8 cellular contexts compared by ENCODE assay signal in genomic region chr15:38560456-38560926, GRCh38. TPM values are rescaled to one million over a fixed set of nuclear protein-coding genes. Genes with fewer than 3 reads are reported as not detected.
DNase-seq lines count a peak whose midpoint lies in the region; ATAC-seq lines count a peak whose summit lies in the region.

No MANE protein-coding gene starts in this region.

- peak; percentile 49 for DNase-seq in stimulated activated CD4-positive, alpha-beta T cell treated with anti-CD3 and anti-CD28 coated beads, Interleukin-4, amount 100 ng/mL, for 24 hours
- DNase-seq in stimulated activated CD4-positive, alpha-beta T cell treated with anti-CD3 and anti-CD28 coated beads, Interleukin-4, amount 100 ng/mL, for 1 hour = no peak
- no peak for DNase-seq in activated T-helper 2 cell treated with anti-CD3 and anti-CD28 coated beads, Interferon-gamma antibody, Interleukin-2, Interleukin-4, amounts not matched to agents 10 μg/mL and 5 μg/mL and 100 μg/mL, durations not matched to agents 14 hours and 24 hours and 36 hours (ENCODE audit: low spot score)
- no peak for DNase-seq in Kasumi-1 (lab: John Stamatoyannopoulos, UW)
- DNase-seq in left colon = no peak
- no peak for DNase-seq in NCI-H1048 (lab: John Stamatoyannopoulos, UW)
- no peak for DNase-seq in NAMALWA (ENCODE audit: low spot score)

- intact Hi-C loops in activated T-helper 2 cell treated with anti-CD3 and anti-CD28 coated beads, Interferon-gamma antibody, Interleukin-2, Interleukin-4, amounts not matched to agents 10 μg/mL and 5 μg/mL and 100 μg/mL, durations not matched to agents 14 hours and 24 hours and 36 hours (cut with micrococcal nuclease) = loop anchor here (1.0 to 5.0 kb wide), 8 partner anchors 30 to 128 kb away; no protein-coding TSS in a partner anchor
- intact Hi-C loops in left colon (cut with DNase I, micrococcal nuclease) = no loop called here

- no peaks in the 10 kb centered on the region for H3K27me3 Mint-ChIP-seq in activated T-helper 2 cell treated with anti-CD3 and anti-CD28 coated beads, Interferon-gamma antibody, Interleukin-2, Interleukin-4, amounts not matched to agents 10 μg/mL and 5 μg/mL and 100 μg/mL, durations not matched to agents 14 hours and 24 hours and 36 hours (ENCODE audit: low read depth)

- no peaks in the 10 kb centered on the region for H3K9me3 Mint-ChIP-seq in activated T-helper 2 cell treated with anti-CD3 and anti-CD28 coated beads, Interferon-gamma antibody, Interleukin-2, Interleukin-4, amounts not matched to agents 10 μg/mL and 5 μg/mL and 100 μg/mL, durations not matched to agents 14 hours and 24 hours and 36 hours

- peaks cover 84% of the 10 kb centered on the region for H3K36me3 Mint-ChIP-seq in activated T-helper 2 cell treated with anti-CD3 and anti-CD28 coated beads, Interferon-gamma antibody, Interleukin-2, Interleukin-4, amounts not matched to agents 10 μg/mL and 5 μg/mL and 100 μg/mL, durations not matched to agents 14 hours and 24 hours and 36 hours (ENCODE audit: low read depth)

- peaks cover 76% of the 10 kb centered on the region for H3K4me1 Mint-ChIP-seq in activated T-helper 2 cell treated with anti-CD3 and anti-CD28 coated beads, Interferon-gamma antibody, Interleukin-2, Interleukin-4, amounts not matched to agents 10 μg/mL and 5 μg/mL and 100 μg/mL, durations not matched to agents 14 hours and 24 hours and 36 hours (ENCODE audit: low read depth)

- ATAC-seq in HG03060 (IDR thresholded peaks at IDR 0.05; ENCODE audit: low read depth, unreplicated experiment) = peak; percentile 28
- no peak for ATAC-seq in left colon

- peak overlapping the region; percentile 97 for H3K4me3 Mint-ChIP-seq in activated T-helper 2 cell treated with anti-CD3 and anti-CD28 coated beads, Interferon-gamma antibody, Interleukin-2, Interleukin-4, amounts not matched to agents 10 μg/mL and 5 μg/mL and 100 μg/mL, durations not matched to agents 14 hours and 24 hours and 36 hours (ENCODE audit: low read depth)

- peak overlapping the region; percentile 98 for H3K27ac Mint-ChIP-seq in activated T-helper 2 cell treated with anti-CD3 and anti-CD28 coated beads, Interferon-gamma antibody, Interleukin-2, Interleukin-4, amounts not matched to agents 10 μg/mL and 5 μg/mL and 100 μg/mL, durations not matched to agents 14 hours and 24 hours and 36 hours

RNA-seq across cellular contexts. Expression of gene RASGRP1, which starts 4.1 kb away (rescaled TPM):
- 108 and 113 TPM in 2 replicates for total RNA-seq in activated T-helper 2 cell treated with anti-CD3 and anti-CD28 coated beads, Interferon-gamma antibody, Interleukin-2, Interleukin-4, amounts not matched to agents 10 μg/mL and 5 μg/mL and 100 μg/mL, durations not matched to agents 14 hours and 24 hours and 36 hours
- total RNA-seq in left colon = 1 to 10 TPM in 1 of 2 donors, under 1 TPM in 1; 0.84 to 1.0 TPM

Comparison
In these comparisons a context has a peak if more than half of its experiments do, and no peak if none do; other contexts are left out.
1. RNA of gene RASGRP1, which starts 4.1 kb away (total RNA-seq): 108 to 113 TPM in activated T-helper 2 cell treated with anti-CD3 and anti-CD28 coated beads, Interferon-gamma antibody, Interleukin-2, Interleukin-4, amounts not matched to agents 10 μg/mL and 5 μg/mL and 100 μg/mL, durations not matched to agents 14 hours and 24 hours and 36 hours; 0.84 to 1.0 TPM in left colon; every median in the first group is over 10 times any median in the second.